Comparison of ENCODE assay signal across 1 cellular context in the genomic region with DNA sequence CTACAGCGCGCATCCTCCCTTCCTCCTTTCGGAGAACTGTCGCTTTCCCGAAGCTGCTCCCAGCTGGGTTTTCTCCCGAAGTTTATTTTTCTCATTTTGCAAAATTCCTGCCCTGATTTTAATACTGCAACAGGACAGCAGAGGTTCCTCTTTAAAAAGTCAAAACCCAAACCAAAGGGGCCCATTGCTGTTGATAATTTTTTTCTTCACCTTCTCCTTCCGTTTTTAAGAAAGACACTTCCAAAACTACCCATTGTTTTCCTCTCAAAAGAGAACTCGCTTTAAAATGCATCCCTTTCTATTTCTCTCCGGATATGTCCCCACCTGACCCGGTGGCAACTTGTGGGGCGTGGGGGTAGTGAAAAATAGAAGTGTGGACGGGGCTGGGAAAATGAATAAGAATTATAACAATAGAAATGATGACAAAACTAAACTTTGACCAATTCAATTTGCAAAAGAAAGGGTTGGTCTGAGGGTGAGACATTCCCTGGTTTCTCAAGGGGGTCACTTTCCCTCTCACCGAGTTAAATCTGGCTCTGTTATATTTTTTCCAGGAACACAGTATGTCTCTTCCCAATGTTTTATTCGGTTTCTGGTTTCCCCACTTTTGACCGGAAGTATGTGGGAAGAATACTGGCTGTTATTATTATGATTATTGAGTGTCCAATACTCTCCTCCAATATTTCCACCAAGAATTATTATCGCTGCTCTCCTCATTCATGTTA.
A peak's percentile ranks its signal among the peaks of the same experiment; 100 is the strongest.
TF ChIP-seq lines count a peak whose summit lies in the region.

No MANE protein-coding gene starts in this region.

TF ChIP-seq in H1, 55 proteins besides CTCF, POLR2A, EP300 and RAD21:
- TF ChIP-seq GTF2F1 (IDR thresholded peaks at IDR 0.05; ENCODE audit: borderline replicate concordance, low read depth, low read length) (no peak), JUND (IDR thresholded peaks at IDR 0.05; ENCODE audit: low read length) (no peak), ASH2L (IDR thresholded peaks at IDR 0.05; ENCODE audit: low read length) (peak; percentile 4), RFX5 (IDR thresholded peaks at IDR 0.05; ENCODE audit: borderline replicate concordance, low read depth, low read length) (no peak), CHD1 (IDR thresholded peaks at IDR 0.05; ENCODE audit: low read depth, low read length) (no peak), CBX8 (IDR thresholded peaks at IDR 0.05; ENCODE audit: borderline replicate concordance, low read depth, low read length) (no peak; the same call in 1 of the 2 replicates)
